In the genomic region with DNA sequence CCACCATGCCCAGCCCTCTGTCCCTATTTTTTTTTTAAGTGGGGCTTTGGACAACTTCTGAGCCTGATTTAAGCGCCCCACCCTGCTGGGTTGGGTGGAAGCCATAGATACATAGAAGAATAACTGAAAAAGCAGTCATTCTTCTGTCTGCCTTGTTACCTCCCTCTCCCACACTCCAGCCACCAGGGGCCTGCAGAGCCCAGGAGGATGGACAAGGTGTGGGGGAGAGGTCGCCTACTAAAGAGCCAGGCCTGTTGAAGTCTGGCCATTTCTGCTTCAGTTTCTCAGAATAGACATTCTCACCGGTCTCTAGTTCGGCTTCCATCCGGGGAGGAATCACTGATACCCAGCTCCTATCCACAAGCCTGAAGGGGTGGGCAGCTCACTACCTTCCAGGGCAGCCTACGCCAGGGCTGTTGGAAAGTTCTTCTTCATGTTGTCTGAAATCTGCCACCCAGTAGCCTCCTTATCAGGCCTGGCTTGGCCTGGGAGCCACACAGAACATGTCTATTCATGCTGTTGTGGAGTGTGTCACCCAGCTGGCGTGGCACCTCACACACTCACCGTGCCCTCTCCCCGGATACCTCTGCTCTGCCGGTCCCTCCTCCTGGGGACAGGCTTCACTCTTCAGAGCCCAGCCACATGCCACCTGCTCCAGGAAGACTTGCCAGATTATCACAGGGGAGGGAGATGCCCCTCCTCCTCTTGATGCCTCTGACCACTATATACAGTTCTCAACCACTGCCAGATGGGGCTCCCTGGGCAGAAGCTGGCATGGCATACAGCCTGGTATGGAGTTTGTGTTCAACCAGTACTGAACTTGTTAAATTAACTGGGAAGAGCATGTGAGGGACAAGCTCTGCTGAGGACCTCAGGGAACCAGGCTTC, we compare ENCODE assay signal across 28 cellular contexts. TPM values are rescaled to one million over a fixed set of nuclear protein-coding genes. Genes with fewer than 3 reads are reported as not detected.
DNase-seq lines count a peak whose midpoint lies in the region; ATAC-seq and TF ChIP-seq lines count a peak whose summit lies in the region.
"Had no signal": no experiment of that assay in that cellular context is flagged by ENCODE, and none has a peak within 500 bp of the region (broad histone marks: within the 10 kb centered on the region; RNA-seq: fewer than 3 reads in every experiment).

No MANE protein-coding gene starts in this region.

- no peaks in the 10 kb centered on the region for H3K36me3 ChIP-seq in endodermal cell (ENCODE audit: control insufficient read depth, insufficient read depth, low read length)
- H3K36me3 ChIP-seq: brain microvascular endothelial cell, esophagus muscularis mucosa, sigmoid colon, upper lobe of right lung had no signal

- no peak overlapping the region for H3K4me3 Mint-ChIP-seq in endodermal cell
- H3K4me3 Mint-ChIP-seq in stimulated activated effector memory CD8-positive, alpha-beta T cell treated with anti-CD3 and anti-CD28 coated beads, Interleukin-12 subunit alpha, Interleukin-12 subunit beta, amount 100 ng/mL, for 72 hours: no peak overlapping the region
- H3K4me3 Mint-ChIP-seq in activated CD4-positive, alpha-beta T cell treated with anti-CD3 and anti-CD28 coated beads, Interleukin-2, amount 10 ng/mL, durations not matched to agents 7 days and 5 days: no peak overlapping the region
- H3K4me3 Mint-ChIP-seq: activated B cell treated with CpG ODN at 0.5 μM for 24 hours; activated CD8-positive, alpha-beta T cell treated with anti-CD3 and anti-CD28 coated beads for 36 hours; activated naive CD8-positive, alpha-beta T cell treated with anti-CD3 and anti-CD28 coated beads, Interleukin-2, amount 10 ng/mL, durations not matched to agents 7 days and 5 days; activated T-cell treated with anti-CD3 and anti-CD28 coated beads, Interleukin-2, amount 50 U/mL, for 4 hours; dendritic cell treated with granulocyte-macrophage colony-stimulating factor and Interleukin-4, amounts not matched to agents 40 ng/mL and 50 ng/mL, for 4 days; stimulated activated naive CD8-positive, alpha-beta T cell treated with anti-CD3 and anti-CD28 coated beads, Interleukin-15, Interleukin-2, amounts not matched to agents 100 ng/mL and 50 ng/mL, for 24 hours; T-helper 2 cell treated with Interferon-gamma antibody and Interleukin-4, amounts not matched to agents 5 μg/mL and 100 μg/mL, for 36 hours had no signal

- no peak overlapping the region for H3K9ac ChIP-seq in endodermal cell (ENCODE audit: extremely low read depth, low read length, poor library complexity, severe bottlenecking)
- H3K9ac ChIP-seq: parathyroid adenoma had no signal

- H3K36me3 Mint-ChIP-seq in endodermal cell (ENCODE audit: low read depth): no peaks in the 10 kb centered on the region
- no peaks in the 10 kb centered on the region for H3K36me3 Mint-ChIP-seq in stimulated activated effector memory CD8-positive, alpha-beta T cell treated with anti-CD3 and anti-CD28 coated beads, Interleukin-12 subunit alpha, Interleukin-12 subunit beta, amount 100 ng/mL, for 72 hours
- no peaks in the 10 kb centered on the region for H3K36me3 Mint-ChIP-seq in activated CD4-positive, alpha-beta T cell treated with anti-CD3 and anti-CD28 coated beads, Interleukin-2, amount 10 ng/mL, durations not matched to agents 7 days and 5 days (ENCODE audit: low read depth)
- H3K36me3 Mint-ChIP-seq: activated naive CD8-positive, alpha-beta T cell treated with anti-CD3 and anti-CD28 coated beads, Interleukin-2, amount 10 ng/mL, durations not matched to agents 7 days and 5 days; CD4-positive, CD25-positive, alpha-beta regulatory T cell; naive B cell had no signal

- H3K4me1 ChIP-seq in endodermal cell (ENCODE audit: control insufficient read depth, insufficient read depth, low read length): peaks cover 36% of the 10 kb centered on the region

- H3K27ac Mint-ChIP-seq in endodermal cell: no peak overlapping the region
- H3K27ac Mint-ChIP-seq in stimulated activated effector memory CD8-positive, alpha-beta T cell treated with anti-CD3 and anti-CD28 coated beads, Interleukin-12 subunit alpha, Interleukin-12 subunit beta, amount 100 ng/mL, for 72 hours: peak overlapping the region; percentile 78
- no peak overlapping the region for H3K27ac Mint-ChIP-seq in activated CD4-positive, alpha-beta T cell treated with anti-CD3 and anti-CD28 coated beads, Interleukin-2, amount 10 ng/mL, durations not matched to agents 7 days and 5 days
- H3K27ac Mint-ChIP-seq: activated B cell treated with CpG ODN at 0.5 μM for 24 hours; activated CD8-positive, alpha-beta T cell treated with anti-CD3 and anti-CD28 coated beads for 36 hours; activated naive CD8-positive, alpha-beta T cell treated with anti-CD3 and anti-CD28 coated beads, Interleukin-2, amount 10 ng/mL, durations not matched to agents 7 days and 5 days; CD4-positive, CD25-positive, alpha-beta regulatory T cell; dendritic cell treated with granulocyte-macrophage colony-stimulating factor and Interleukin-4, amounts not matched to agents 40 ng/mL and 50 ng/mL, for 4 days; naive B cell; stimulated activated naive CD8-positive, alpha-beta T cell treated with anti-CD3 and anti-CD28 coated beads, Interleukin-15, Interleukin-2, amounts not matched to agents 100 ng/mL and 50 ng/mL, for 24 hours; T-helper 2 cell treated with Interferon-gamma antibody and Interleukin-4, amounts not matched to agents 5 μg/mL and 100 μg/mL, for 36 hours had no signal

- CTCF ChIA-PET in activated CD4-positive, alpha-beta T cell treated with anti-CD3 and anti-CD28 coated beads, Interleukin-2, amount 10 ng/mL, durations not matched to agents 7 days and 5 days (lab: Charles Lee): interaction anchor here (0.7 to 2.7 kb wide), 6 partner anchors 12 to 91 kb away, joined by 3 to 12 read pairs (median 4); a partner anchor contains a TSS

- no peak overlapping the region for H3K4me3 ChIP-seq in endodermal cell (ENCODE audit: low read length)
- H3K4me3 ChIP-seq: esophagus muscularis mucosa, lung, sigmoid colon, upper lobe of right lung had no signal

- DNase-seq in NCI-H82 (lab: John Stamatoyannopoulos, UW): peak; percentile 34
- DNase-seq in NCI-H82 treated with DMSO at 0.1 percent for 48 hours (lab: John Stamatoyannopoulos, UW; ENCODE audit: unreplicated experiment): no peak
- peak; percentile 76 to 81 for DNase-seq in NCI-H524 (lab: John Stamatoyannopoulos, UW)
- DNase-seq in endodermal cell: peak; percentile 49
- DNase-seq in stimulated activated effector memory CD8-positive, alpha-beta T cell treated with anti-CD3 and anti-CD28 coated beads, Interleukin-12 subunit alpha, Interleukin-12 subunit beta, amount 100 ng/mL, for 72 hours (ENCODE audit: low spot score in 2 of 2): no peak
- no peak for DNase-seq in activated CD4-positive, alpha-beta T cell treated with anti-CD3 and anti-CD28 coated beads, Interleukin-2, amount 10 ng/mL, durations not matched to agents 7 days and 5 days
- DNase-seq in SIG-M5 treated with dmso at 0.1 percent for 504 hours (lab: John Stamatoyannopoulos, UW; ENCODE audit: unreplicated experiment): no peak
- no peak for DNase-seq in kidney tubule cell (ENCODE audit: low spot score)
- DNase-seq: activated B cell treated with CpG ODN at 0.5 μM for 24 hours; activated CD8-positive, alpha-beta T cell treated with anti-CD3 and anti-CD28 coated beads for 36 hours; activated naive CD8-positive, alpha-beta T cell treated with anti-CD3 and anti-CD28 coated beads, Interleukin-2, amount 10 ng/mL, durations not matched to agents 7 days and 5 days; activated T-cell treated with anti-CD3 and anti-CD28 coated beads, Interleukin-2, amount 50 U/mL, for 4 hours; brain microvascular endothelial cell; CD4-positive, CD25-positive, alpha-beta regulatory T cell; naive B cell; NCI-H345; SIG-M5; sigmoid colon; upper lobe of right lung had no signal

- peak; percentile 14 for TF ChIP-seq CTCF in endodermal cell (conservative IDR thresholded peaks at IDR 0.05)

- peaks cover 80% of the 10 kb centered on the region for H3K27me3 Mint-ChIP-seq in endodermal cell (ENCODE audit: insufficient read depth)
- peaks cover 19% of the 10 kb centered on the region for H3K27me3 Mint-ChIP-seq in activated CD4-positive, alpha-beta T cell treated with anti-CD3 and anti-CD28 coated beads, Interleukin-2, amount 10 ng/mL, durations not matched to agents 7 days and 5 days

- peaks cover 72% of the 10 kb centered on the region for H3K4me1 Mint-ChIP-seq in endodermal cell
- H3K4me1 Mint-ChIP-seq in stimulated activated effector memory CD8-positive, alpha-beta T cell treated with anti-CD3 and anti-CD28 coated beads, Interleukin-12 subunit alpha, Interleukin-12 subunit beta, amount 100 ng/mL, for 72 hours: peaks cover 55% of the 10 kb centered on the region
- H3K4me1 Mint-ChIP-seq in activated CD4-positive, alpha-beta T cell treated with anti-CD3 and anti-CD28 coated beads, Interleukin-2, amount 10 ng/mL, durations not matched to agents 7 days and 5 days: peaks cover 24% of the 10 kb centered on the region
- H3K4me1 Mint-ChIP-seq: activated B cell treated with CpG ODN at 0.5 μM for 24 hours, naive B cell had no signal

- POLR2A ChIA-PET in activated CD4-positive, alpha-beta T cell treated with anti-CD3 and anti-CD28 coated beads, Interleukin-2, amount 10 ng/mL, durations not matched to agents 7 days and 5 days (lab: Charles Lee): no interaction called here

- no peak overlapping the region for H3K27ac ChIP-seq in endodermal cell (ENCODE audit: low read depth, low read length)
- H3K27ac ChIP-seq: brain microvascular endothelial cell, esophagus muscularis mucosa, sigmoid colon, upper lobe of right lung had no signal

- no peak for ATAC-seq in stimulated activated effector memory CD8-positive, alpha-beta T cell treated with anti-CD3 and anti-CD28 coated beads, Interleukin-12 subunit alpha, Interleukin-12 subunit beta, amount 100 ng/mL, for 72 hours
- ATAC-seq: activated CD8-positive, alpha-beta T cell treated with anti-CD3 and anti-CD28 coated beads for 36 hours; activated T-cell treated with anti-CD3 and anti-CD28 coated beads, Interleukin-2, amount 50 U/mL, for 4 hours; upper lobe of right lung had no signal

- no peaks in the 10 kb centered on the region for H3K9me3 Mint-ChIP-seq in endodermal cell
- H3K9me3 Mint-ChIP-seq in stimulated activated effector memory CD8-positive, alpha-beta T cell treated with anti-CD3 and anti-CD28 coated beads, Interleukin-12 subunit alpha, Interleukin-12 subunit beta, amount 100 ng/mL, for 72 hours: no peaks in the 10 kb centered on the region
- H3K9me3 Mint-ChIP-seq in activated CD4-positive, alpha-beta T cell treated with anti-CD3 and anti-CD28 coated beads, Interleukin-2, amount 10 ng/mL, durations not matched to agents 7 days and 5 days: no peaks in the 10 kb centered on the region
- H3K9me3 Mint-ChIP-seq: activated B cell treated with CpG ODN at 0.5 μM for 24 hours; activated CD8-positive, alpha-beta T cell treated with anti-CD3 and anti-CD28 coated beads for 36 hours; activated naive CD8-positive, alpha-beta T cell treated with anti-CD3 and anti-CD28 coated beads, Interleukin-2, amount 10 ng/mL, durations not matched to agents 7 days and 5 days; activated T-cell treated with anti-CD3 and anti-CD28 coated beads, Interleukin-2, amount 50 U/mL, for 4 hours; CD4-positive, CD25-positive, alpha-beta regulatory T cell; dendritic cell treated with granulocyte-macrophage colony-stimulating factor and Interleukin-4, amounts not matched to agents 40 ng/mL and 50 ng/mL, for 4 days; naive B cell; stimulated activated naive CD8-positive, alpha-beta T cell treated with anti-CD3 and anti-CD28 coated beads, Interleukin-15, Interleukin-2, amounts not matched to agents 100 ng/mL and 50 ng/mL, for 24 hours; T-helper 2 cell treated with Interferon-gamma antibody and Interleukin-4, amounts not matched to agents 5 μg/mL and 100 μg/mL, for 36 hours had no signal

- peaks cover 51% of the 10 kb centered on the region for H3K27me3 ChIP-seq in endodermal cell (ENCODE audit: control insufficient read depth, insufficient read depth, low read length, poor library complexity, severe bottlenecking)

- WGBS in endodermal cell (ENCODE audit: insufficient coverage in 1 of 2, insufficient read length in 1 of 2), 2 experiments: 87 to 95% methylated on average over 6 to 10 of the region's 10 CpGs

- H3K9me3 ChIP-seq in endodermal cell (ENCODE audit: control insufficient read depth, low read length): no peaks in the 10 kb centered on the region
- H3K9me3 ChIP-seq: esophagus muscularis mucosa, sigmoid colon, upper lobe of right lung had no signal

RNA-seq across cellular contexts. Expression of a gene that starts 27.6 kb away (rescaled TPM):
- total RNA-seq in endodermal cell: not detected
- polyA plus RNA-seq in endodermal cell (2013, experiment 1 of 2): 0.18 TPM
- not detected for polyA plus RNA-seq in endodermal cell (2013, experiment 2 of 2)
- total RNA-seq in activated CD4-positive, alpha-beta T cell treated with anti-CD3 and anti-CD28 coated beads, Interleukin-2, amount 10 ng/mL, durations not matched to agents 7 days and 5 days: not detected
- total RNA-seq: activated B cell treated with CpG ODN at 0.5 μM for 24 hours; activated CD8-positive, alpha-beta T cell treated with anti-CD3 and anti-CD28 coated beads for 36 hours; activated naive CD8-positive, alpha-beta T cell treated with anti-CD3 and anti-CD28 coated beads, Interleukin-2, amount 10 ng/mL, durations not matched to agents 7 days and 5 days; activated T-cell treated with anti-CD3 and anti-CD28 coated beads, Interleukin-2, amount 50 U/mL, for 4 hours; CD4-positive, CD25-positive, alpha-beta regulatory T cell; esophagus muscularis mucosa; glomerular endothelial cell; H7; OCI-LY7; sigmoid colon; upper lobe of right lung had no signal
- polyA plus RNA-seq: CD4-positive, CD25-positive, alpha-beta regulatory T cell; sigmoid colon had no signal

RNA-seq across cellular contexts. Expression of a gene that starts 34.2 kb away (rescaled TPM):
- total RNA-seq in endodermal cell: 10 to 100 TPM in 1 of 2 donors, 1 to 10 TPM in 1; 5.7 to 16.6 TPM
- polyA plus RNA-seq in endodermal cell (2013, experiment 1 of 2): 3.0 TPM
- 3.4 TPM for polyA plus RNA-seq in endodermal cell (2013, experiment 2 of 2)
- under 1 TPM in 1 of 2 experiments, not detected in 1; 0.10 TPM for total RNA-seq in activated CD4-positive, alpha-beta T cell treated with anti-CD3 and anti-CD28 coated beads, Interleukin-2, amount 10 ng/mL, durations not matched to agents 7 days and 5 days
- total RNA-seq: activated B cell treated with CpG ODN at 0.5 μM for 24 hours; activated T-cell treated with anti-CD3 and anti-CD28 coated beads, Interleukin-2, amount 50 U/mL, for 4 hours; CD4-positive, CD25-positive, alpha-beta regulatory T cell; esophagus muscularis mucosa; glomerular endothelial cell; OCI-LY7; sigmoid colon; upper lobe of right lung had no signal
- polyA plus RNA-seq: CD4-positive, CD25-positive, alpha-beta regulatory T cell; sigmoid colon had no signal

Comparison
In these comparisons a context has a peak if more than half of its experiments do, and no peak if none do; other contexts are left out.
1. DNase-seq: peak in NCI-H82 (single experiment), NCI-H524 (2 of 2) and endodermal cell (single experiment); none in NCI-H82 treated with DMSO at 0.1 percent for 48 hours (single experiment), stimulated activated effector memory CD8-positive, alpha-beta T cell treated with anti-CD3 and anti-CD28 coated beads, Interleukin-12 subunit alpha, Interleukin-12 subunit beta, amount 100 ng/mL, for 72 hours (0 of 2), activated CD4-positive, alpha-beta T cell treated with anti-CD3 and anti-CD28 coated beads, Interleukin-2, amount 10 ng/mL, durations not matched to agents 7 days and 5 days (single experiment), SIG-M5 treated with dmso at 0.1 percent for 504 hours (single experiment) and kidney tubule cell (single experiment).
2. RNA of a gene that starts 34.2 kb away (total RNA-seq): 5.7 to 16.6 TPM in endodermal cell; 0.10 TPM in activated CD4-positive, alpha-beta T cell treated with anti-CD3 and anti-CD28 coated beads, Interleukin-2, amount 10 ng/mL, durations not matched to agents 7 days and 5 days; every median in the first group is over 4 times any median in the second.